8 cellular contexts compared by ENCODE assay signal in the genomic region with DNA sequence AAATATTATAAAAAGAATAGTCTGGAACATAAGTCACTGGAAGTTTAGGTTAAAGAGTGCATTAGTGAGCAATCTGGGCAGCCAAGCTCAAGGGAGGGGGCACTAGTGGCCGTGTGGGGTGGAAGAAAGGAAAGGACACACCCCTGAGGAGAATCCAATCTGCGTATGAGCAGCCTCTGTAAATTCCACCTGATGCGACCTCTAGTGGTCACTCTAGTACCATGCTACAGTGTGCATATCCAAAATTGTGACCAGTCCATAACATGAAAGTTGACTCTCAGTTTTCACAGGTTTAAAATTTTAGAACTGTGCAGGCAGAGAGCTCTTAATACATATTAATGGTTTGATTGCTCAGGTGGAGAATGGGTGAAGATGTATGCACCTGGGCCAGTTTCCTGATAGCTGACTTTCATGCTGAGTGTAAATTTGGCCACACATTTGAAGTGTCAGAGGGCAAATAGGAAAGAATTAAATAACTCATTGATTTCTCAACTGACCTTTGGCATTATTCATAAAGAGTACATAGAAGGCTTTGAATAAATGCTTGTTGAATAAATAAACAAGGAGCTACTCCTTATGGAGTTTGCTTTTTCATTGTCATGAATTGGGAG.
DNase-seq lines count a peak whose midpoint lies in the region; ATAC-seq and TF ChIP-seq lines count a peak whose summit lies in the region.

No MANE protein-coding gene starts in this region.

- no peaks in the 10 kb centered on the region for H4K20me1 ChIP-seq in H9 (ENCODE audit: control insufficient read depth, insufficient read depth, insufficient read length)
- no peaks in the 10 kb centered on the region for H4K20me1 ChIP-seq in Karpas-422 (ENCODE audit: insufficient read depth, low read depth, low read length)

- peak; percentile 91 for ATAC-seq in activated naive CD8-positive, alpha-beta T cell treated with anti-CD3 and anti-CD28 coated beads, Interleukin-2, amount 10 ng/mL, durations not matched to agents 7 days and 5 days (ENCODE audit: low read depth)

- no peak for TF ChIP-seq POLR2A in sigmoid colon (IDR thresholded peaks at IDR 0.05)

- H3K9me3 Mint-ChIP-seq in H9 = peaks cover 14 to 15% of the 10 kb centered on the region in 2 experiments
- peaks cover 5% of the 10 kb centered on the region for H3K9me3 Mint-ChIP-seq in activated naive CD8-positive, alpha-beta T cell treated with anti-CD3 and anti-CD28 coated beads, Interleukin-2, amount 10 ng/mL, durations not matched to agents 7 days and 5 days

- H3K79me2 ChIP-seq in H9 (ENCODE audit: insufficient read depth, low read length) (no peaks in the 10 kb centered on the region), Karpas-422 (ENCODE audit: low read length) (no peaks in the 10 kb centered on the region)

- POLR2A ChIA-PET in activated naive CD8-positive, alpha-beta T cell treated with anti-CD3 and anti-CD28 coated beads, Interleukin-2, amount 10 ng/mL, durations not matched to agents 7 days and 5 days (lab: Charles Lee) = interaction anchor here (0.6 kb wide), 1 partner anchor 247 kb away, joined by 3 read pairs; no protein-coding TSS in a partner anchor

- no peak overlapping the region for H2BK120ac ChIP-seq in H9 (ENCODE audit: low read depth, low read length, poor library complexity, severe bottlenecking)

- H4K91ac ChIP-seq in H9 (ENCODE audit: insufficient read length, low read depth, low read length) = no peak overlapping the region

- no peak overlapping the region for H3K4ac ChIP-seq in H9 (ENCODE audit: low read depth, low read length)

- no peak overlapping the region for H2BK15ac ChIP-seq in H9 (ENCODE audit: low read depth, low read length)

- H2BK5ac ChIP-seq in H9 (ENCODE audit: insufficient read length, low read length) = no peak overlapping the region

- H3K14ac ChIP-seq in H9 (ENCODE audit: insufficient read depth, low read length) = no peak overlapping the region

- H3K27ac Mint-ChIP-seq in H9 = no peak overlapping the region
- H3K27ac Mint-ChIP-seq in activated naive CD8-positive, alpha-beta T cell treated with anti-CD3 and anti-CD28 coated beads, Interleukin-2, amount 10 ng/mL, durations not matched to agents 7 days and 5 days = no peak overlapping the region

- H3K4me1 Mint-ChIP-seq in H9 = peaks cover 25 to 27% of the 10 kb centered on the region in 2 experiments
- H3K4me1 Mint-ChIP-seq in activated naive CD8-positive, alpha-beta T cell treated with anti-CD3 and anti-CD28 coated beads, Interleukin-2, amount 10 ng/mL, durations not matched to agents 7 days and 5 days = peaks cover 3% of the 10 kb centered on the region

- intact Hi-C loops in left ventricle myocardium inferior (cut with micrococcal nuclease) = no loop called here
- intact Hi-C loops in sigmoid colon (cut with DNase I) = loop anchor here (1.0 to 10.0 kb wide), 2 partner anchors 130 to 246 kb away; no protein-coding TSS in a partner anchor

- H3K4me1 ChIP-seq in H9 (ENCODE audit: insufficient read depth, low read length) (no peaks in the 10 kb centered on the region), Karpas-422 (ENCODE audit: low read length) (no peaks in the 10 kb centered on the region), left ventricle myocardium inferior (peaks cover 7% of the 10 kb centered on the region), sigmoid colon (peaks cover 0 to 17% (median 12%) of the 10 kb centered on the region in 4 donors)

- H3K27ac ChIP-seq in H9 (ENCODE audit: insufficient read length, low read depth, low read length) (no peak overlapping the region), Karpas-422 (ENCODE audit: low read length) (no peak overlapping the region), left ventricle myocardium inferior (replicated peaks) (no peak overlapping the region), sigmoid colon (no peak overlapping the region)

- H3K27me3 ChIP-seq in H9 (ENCODE audit: insufficient read depth, low read length) (no peaks in the 10 kb centered on the region), Karpas-422 (ENCODE audit: low read length) (no peaks in the 10 kb centered on the region), left ventricle myocardium inferior (ENCODE audit: low read depth) (no peaks in the 10 kb centered on the region), sigmoid colon (no peaks in the 10 kb centered on the region)

- H3K9ac ChIP-seq in H9 (ENCODE audit: extremely low read depth, insufficient read length, low read length) (no peak overlapping the region), Karpas-422 (ENCODE audit: low read length) (no peak overlapping the region)

- H4K5ac ChIP-seq in H9 (ENCODE audit: insufficient read length, low read depth, low read length) = no peak overlapping the region

- no peak overlapping the region for H2BK12ac ChIP-seq in H9 (ENCODE audit: insufficient read length, low read depth, low read length)

- H3K9me3 ChIP-seq in H9 (ENCODE audit: control insufficient read depth, low read depth, low read length) (no peaks in the 10 kb centered on the region), Karpas-422 (ENCODE audit: low read length) (no peaks in the 10 kb centered on the region), left ventricle myocardium inferior (replicated peaks) (peaks cover 9% of the 10 kb centered on the region), sigmoid colon (peaks cover 0 to 2% (median 0%) of the 10 kb centered on the region in 4 donors)

- no peak overlapping the region for H2BK20ac ChIP-seq in H9 (ENCODE audit: low read depth, low read length, poor library complexity, severe bottlenecking)

- no peak overlapping the region for H3K23ac ChIP-seq in H9 (ENCODE audit: insufficient read length, low read depth, low read length)

- peak; percentile 73 for DNase-seq in NCI-H2107 treated with DMSO at 0.1 percent for 48 hours (lab: John Stamatoyannopoulos, UW; ENCODE audit: unreplicated experiment)
- DNase-seq in NCI-H2107 (lab: John Stamatoyannopoulos, UW) = no peak
- peak; percentile 61 for DNase-seq in H9
- DNase-seq in Karpas-422 = peak; percentile 87
- peak; percentile 60 for DNase-seq in RPMI7951 (ENCODE audit: low read depth)
- peak; percentile 29 for DNase-seq in activated naive CD8-positive, alpha-beta T cell treated with anti-CD3 and anti-CD28 coated beads, Interleukin-2, amount 10 ng/mL, durations not matched to agents 7 days and 5 days
- DNase-seq in left ventricle myocardium inferior = no peak
- no peak for DNase-seq in sigmoid colon

- no peak overlapping the region for H3K4me3 Mint-ChIP-seq in H9
- no peak overlapping the region for H3K4me3 Mint-ChIP-seq in activated naive CD8-positive, alpha-beta T cell treated with anti-CD3 and anti-CD28 coated beads, Interleukin-2, amount 10 ng/mL, durations not matched to agents 7 days and 5 days

- H3K4me3 ChIP-seq in Karpas-422 (ENCODE audit: low read length) (no peak overlapping the region), left ventricle myocardium inferior (no peak overlapping the region), sigmoid colon (no peak overlapping the region)

- H3K27me3 Mint-ChIP-seq in H9 (ENCODE audit: low read depth) = no peaks in the 10 kb centered on the region
- no peaks in the 10 kb centered on the region for H3K27me3 Mint-ChIP-seq in activated naive CD8-positive, alpha-beta T cell treated with anti-CD3 and anti-CD28 coated beads, Interleukin-2, amount 10 ng/mL, durations not matched to agents 7 days and 5 days

- TF ChIP-seq EP300 in sigmoid colon (IDR thresholded peaks at IDR 0.05) = no peak

- H3K36me3 Mint-ChIP-seq in H9 (ENCODE audit: insufficient read depth in 1 of 3, low read depth in 3 of 3) = peaks cover 15 to 20% (median 15%) of the 10 kb centered on the region in 3 experiments
- H3K36me3 Mint-ChIP-seq in activated naive CD8-positive, alpha-beta T cell treated with anti-CD3 and anti-CD28 coated beads, Interleukin-2, amount 10 ng/mL, durations not matched to agents 7 days and 5 days = peaks cover 1% of the 10 kb centered on the region

- H4K8ac ChIP-seq in H9 (replicated peaks; ENCODE audit: insufficient read length, low read depth, low read length) = no peak overlapping the region

- no peak overlapping the region for H3K18ac ChIP-seq in H9 (ENCODE audit: insufficient read length, low read depth, low read length)

- H3K23me2 ChIP-seq in H9 (ENCODE audit: insufficient read length, low read depth, low read length, poor library complexity, severe bottlenecking) = no peaks in the 10 kb centered on the region

- no peak overlapping the region for H2AK5ac ChIP-seq in H9 (ENCODE audit: insufficient read length, low read length)

- TF ChIP-seq CTCF in H9 (conservative IDR thresholded peaks at IDR 0.05) = peak; percentile 90
- TF ChIP-seq CTCF in left ventricle myocardium inferior (IDR thresholded peaks at IDR 0.05; ENCODE audit: borderline replicate concordance) = peak; percentile 93
- peak; percentile 36 to 83 (median 62) for TF ChIP-seq CTCF in sigmoid colon (IDR thresholded peaks at IDR 0.05)

- H3K56ac ChIP-seq in H9 (ENCODE audit: insufficient read length, low read depth, low read length) = no peak overlapping the region

- H3K9me2 ChIP-seq in Karpas-422 (replicated peaks; ENCODE audit: insufficient read depth, low read length) = no peaks in the 10 kb centered on the region

- H2AFZ ChIP-seq in H9 (ENCODE audit: low read length) (no peak overlapping the region), Karpas-422 (ENCODE audit: low read length) (no peak overlapping the region)

- WGBS in H9 (ENCODE audit: extremely low coverage, insufficient read length, low lambda C conversion rate) = no CpG with 5 or more reads among the region's 3 CpGs
- 0 to 1% methylated on average over 3 of the region's 3 CpGs for WGBS in sigmoid colon, 2 donors

- no peaks in the 10 kb centered on the region for H3K36me3 ChIP-seq in Karpas-422 (ENCODE audit: insufficient read depth, low read length)
- H3K36me3 ChIP-seq in left ventricle myocardium inferior = no peaks in the 10 kb centered on the region
- no peaks in the 10 kb centered on the region for H3K36me3 ChIP-seq in sigmoid colon

- H3K4me2 ChIP-seq in H9 (ENCODE audit: insufficient read depth, insufficient read length, low read length) (no peak overlapping the region), Karpas-422 (ENCODE audit: low read depth, low read length, poor library complexity, severe bottlenecking) (no peak overlapping the region)

- no peaks in the 10 kb centered on the region for H3K79me1 ChIP-seq in H9 (ENCODE audit: insufficient read depth, low read depth, low read length, poor library complexity, severe bottlenecking)

- H3T11ph ChIP-seq in H9 (ENCODE audit: low read length) = no peak overlapping the region

Comparison
In these comparisons a context has a peak if more than half of its experiments do, and no peak if none do; other contexts are left out.
1. DNase-seq: peak in NCI-H2107 treated with DMSO at 0.1 percent for 48 hours (single experiment), H9 (single experiment), Karpas-422 (single experiment), RPMI7951 (single experiment) and activated naive CD8-positive, alpha-beta T cell treated with anti-CD3 and anti-CD28 coated beads, Interleukin-2, amount 10 ng/mL, durations not matched to agents 7 days and 5 days (single experiment); none in NCI-H2107 (single experiment), left ventricle myocardium inferior (single experiment) and sigmoid colon (single experiment).
2. Peak in every context shown above with its lines, with median percentiles within 50 percentile points of each other: CTCF ChIP-seq.